ENCODE assay signal across 25 cellular contexts in genomic region chr19:27872370-27872769, GRCh38.
"Had no signal": no experiment of that assay in that cellular context is flagged by ENCODE, and none has a peak within 500 bp of the region (broad histone marks: within the 10 kb centered on the region; RNA-seq: fewer than 3 reads in every experiment).

No MANE protein-coding gene starts in this region.

- ATAC-seq: effector memory CD8-positive, alpha-beta T cell; esophagus mucosa; foreskin keratinocyte; gastroesophageal sphincter; heart left ventricle; left colon; left lobe of liver; lower lobe of right lung; mucosa of descending colon had no signal

- H2AFZ ChIP-seq: hepatocyte had no signal

- H3K4me2 ChIP-seq: hepatocyte had no signal

- H3K36me3 ChIP-seq: colonic mucosa, gastroesophageal sphincter, heart left ventricle, left ventricle myocardium inferior, lower lobe of right lung had no signal

- H3K4me3 ChIP-seq: colonic mucosa, gastroesophageal sphincter, heart left ventricle, hepatocyte, left ventricle myocardium inferior, lower lobe of right lung, mucosa of descending colon had no signal

- H3K4me1 ChIP-seq: colonic mucosa, foreskin keratinocyte, gastroesophageal sphincter, heart left ventricle, left ventricle myocardium inferior, lower lobe of right lung had no signal

- H3K9me3 ChIP-seq: colonic mucosa, gastroesophageal sphincter, left ventricle myocardium inferior, lower lobe of right lung had no signal

- DNase-seq: colonic mucosa; cortex of kidney; effector CD8-positive, alpha-beta T cell; effector memory CD8-positive, alpha-beta T cell; endodermal cell; erythroblast; foreskin keratinocyte; heart left ventricle; hypothalamus; immature natural killer cell; kidney; kidney glomerular epithelial cell; left colon; left ventricle myocardium inferior; lower lobe of right lung; mesenchymal stem cell; mucosa of descending colon; naive B cell had no signal

- H3K27ac ChIP-seq: colonic mucosa, epithelial cell of prostate, foreskin keratinocyte, gastroesophageal sphincter, heart left ventricle, hepatocyte, left ventricle myocardium inferior, lower lobe of right lung had no signal

- FAIRE-seq: endometrium, frontal cortex, kidney had no signal

- H3K27me3 ChIP-seq: colonic mucosa, foreskin keratinocyte, gastroesophageal sphincter, heart left ventricle, hepatocyte had no signal

- H3K79me2 ChIP-seq: hepatocyte had no signal
